In the genomic region with DNA sequence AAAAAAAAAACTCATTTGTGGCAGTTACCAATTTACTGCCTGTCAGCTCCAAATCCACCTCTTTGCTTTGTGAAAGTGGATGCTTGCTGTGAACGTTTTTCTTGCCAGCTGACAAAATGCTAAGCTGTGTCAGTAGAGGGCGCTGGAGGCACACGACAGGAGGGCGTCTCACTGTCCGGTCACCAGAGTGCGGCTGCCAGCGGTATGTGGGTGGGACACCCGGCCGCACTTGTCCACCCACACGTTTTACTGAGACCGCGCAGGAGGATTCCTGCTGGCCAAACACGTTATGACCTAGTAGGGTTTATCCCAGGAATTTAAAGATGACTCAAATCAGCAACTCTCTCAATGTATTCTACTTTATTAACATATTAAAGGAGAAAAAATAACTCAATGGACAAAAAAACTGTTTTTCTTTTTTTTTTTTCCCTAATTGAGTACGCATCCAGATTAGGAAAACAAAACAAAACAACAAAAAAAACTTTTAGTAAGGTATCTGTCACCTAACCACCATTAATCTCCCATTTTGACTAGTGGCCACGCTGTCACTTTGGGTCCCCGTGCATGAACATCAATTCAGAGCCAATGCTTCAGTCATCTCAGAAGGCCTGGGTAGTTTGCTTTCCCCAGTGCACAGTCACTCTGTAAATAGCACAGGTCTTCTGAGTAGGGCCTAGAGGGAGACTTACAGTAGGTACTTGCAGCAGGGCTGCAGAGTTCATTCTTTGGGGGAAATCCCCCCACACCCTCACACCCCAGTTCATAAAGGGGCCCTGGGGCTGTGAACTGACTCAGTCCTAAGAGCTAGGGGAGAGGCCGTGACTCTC, we compare ENCODE assay signal across 8 cellular contexts. TPM values are rescaled to one million over a fixed set of nuclear protein-coding genes. Genes with fewer than 3 reads are reported as not detected.
DNase-seq lines count a peak whose midpoint lies in the region; ATAC-seq, FAIRE-seq and TF ChIP-seq lines count a peak whose summit lies in the region.

No MANE protein-coding gene starts in this region.

- H3K4me3 ChIP-seq in bronchial epithelial cell (ENCODE audit: low read depth, low read length), result no peak overlapping the region
- no peak overlapping the region for H3K4me3 ChIP-seq in keratinocyte (ENCODE audit: control insufficient read depth in 2 of 3, extremely low read depth in 1 of 3, insufficient read depth in 2 of 3, low read depth in 1 of 3, low read length in 3 of 3)

- H3K9me1 ChIP-seq in keratinocyte (ENCODE audit: control insufficient read depth, extremely low read depth, insufficient read depth, low read length), result no peaks in the 10 kb centered on the region

- H3K9ac ChIP-seq in keratinocyte (ENCODE audit: control insufficient read depth, extremely low read depth, insufficient read depth, low read length), result no peak overlapping the region

- DNase-seq in AG20443 (ENCODE audit: low spot score) (peak; percentile 97), NCI-H2227 treated with DMSO at 0.1 percent for 48 hours (lab: John Stamatoyannopoulos, UW) (peak; percentile 76), bronchial epithelial cell (ENCODE audit: low read depth) (peak; percentile 88), keratinocyte (ENCODE audit: low read depth, low spot score) (peak; percentile 78)
- DNase-seq in activated CD4-positive, CD25-positive, alpha-beta regulatory T cell (lab: John Stamatoyannopoulos, UW), result peak; percentile 51 to 64 (median 54)
- peak; percentile 94 for DNase-seq in stimulated activated CD4-positive, alpha-beta T cell treated with anti-CD3 and anti-CD28 coated beads, Interleukin-1b, Interleukin-23, amount 100 ng/mL, for 48 hours

- dilution Hi-C loops in keratinocyte (cut with MboI; ENCODE audit: extremely low pct_ligation_motif_present, low sequenced_read_pairs), result no loop called here

- H3K4me1 ChIP-seq in keratinocyte (ENCODE audit: control insufficient read depth, extremely low read depth, insufficient read depth, low read length), result peaks cover 12% of the 10 kb centered on the region

- FAIRE-seq in bronchial epithelial cell (lab: Jason Lieb, UNC), result no peak
- FAIRE-seq in keratinocyte (lab: Jason Lieb, UNC), result no peak

- no peaks in the 10 kb centered on the region for H3K79me2 ChIP-seq in keratinocyte (ENCODE audit: control insufficient read depth, insufficient read depth, low read length)

- peak; percentile 94 for TF ChIP-seq CTCF in bronchial epithelial cell (IDR thresholded peaks at IDR 0.05; ENCODE audit: insufficient read depth, low read length, severe bottlenecking)
- peak; percentile 89 to 99 (median 92) for TF ChIP-seq CTCF in keratinocyte (optimal IDR thresholded peaks at IDR 0.05 in 1 of 3, IDR thresholded peaks at IDR 0.05 in 1 of 3, conservative IDR thresholded peaks at IDR 0.05 in 1 of 3; ENCODE audit: extremely low read depth in 1 of 3, insufficient read depth in 2 of 3, low read length in 3 of 3)

- no peaks in the 10 kb centered on the region for H3K9me3 ChIP-seq in keratinocyte (ENCODE audit: control insufficient read depth, low read depth, low read length)

- H3K27me3 ChIP-seq in bronchial epithelial cell (ENCODE audit: control insufficient read depth, insufficient read depth, low read length), result no peaks in the 10 kb centered on the region
- no peaks in the 10 kb centered on the region for H3K27me3 ChIP-seq in keratinocyte (ENCODE audit: control insufficient read depth, extremely low read depth, insufficient read depth, low read length)

- H2AFZ ChIP-seq in keratinocyte (ENCODE audit: control insufficient read depth, low read length), result no peak overlapping the region

- peak overlapping the region; percentile 7 for H3K27ac ChIP-seq in keratinocyte (ENCODE audit: control insufficient read depth, insufficient read depth, low read length)

- H3K4me2 ChIP-seq in keratinocyte (ENCODE audit: control insufficient read depth, extremely low read depth, insufficient read depth, low read depth, low read length), result peak overlapping the region; percentile 54

- H3K36me3 ChIP-seq in bronchial epithelial cell (ENCODE audit: control insufficient read depth, insufficient read depth, low read length) (no peaks in the 10 kb centered on the region), keratinocyte (ENCODE audit: control insufficient read depth in 2 of 2, extremely low read depth in 1 of 2, insufficient read depth in 2 of 2, low read length in 2 of 2) (no peaks in the 10 kb centered on the region)

- H4K20me1 ChIP-seq in keratinocyte (ENCODE audit: control insufficient read depth, extremely low read depth, insufficient read depth, low read length), result no peaks in the 10 kb centered on the region

- ATAC-seq in GM18873 (IDR thresholded peaks at IDR 0.05; ENCODE audit: low FRiP score, unreplicated experiment), result peak; percentile 79
- peak; percentile 61 for ATAC-seq in HG03108 (IDR thresholded peaks at IDR 0.05; ENCODE audit: unreplicated experiment)

RNA-seq across cellular contexts. Expression of gene RPL35A, which starts 43.8 kb away (rescaled TPM):
- 648 and 676 TPM in 2 replicates for total RNA-seq in bronchial epithelial cell
- 880 to 1,184 TPM (median 885 TPM) in 3 replicates for polyA plus RNA-seq in keratinocyte
- 705 TPM for polyA plus RNA-seq in keratinocyte (2011; ENCODE audit: low read depth)
- polyA plus RNA-seq in keratinocyte (2011; cell fraction: cytosol; rRNA removed), result 1,211 and 1,546 TPM in 2 replicates
- polyA plus RNA-seq in keratinocyte (2011; cell fraction: nucleus; rRNA removed), result 299 and 363 TPM in 2 replicates
- 1,739 and 2,356 TPM in 2 replicates for polyA plus RNA-seq in keratinocyte (2012; ENCODE audit: low replicate concordance)
- polyA minus RNA-seq in keratinocyte, result 17.2 to 245 TPM (median 157 TPM) in 3 replicates
- polyA minus RNA-seq in keratinocyte (2011; cell fraction: cytosol; rRNA and poly(A)+ RNA removed), result 206 TPM
- 40.3 and 58.0 TPM in 2 replicates for polyA minus RNA-seq in keratinocyte (2011; cell fraction: nucleus; rRNA and poly(A)+ RNA removed)

RNA-seq across cellular contexts. Expression of gene LMLN, which starts 53.8 kb away (rescaled TPM):
- 3.9 and 4.7 TPM in 2 replicates for total RNA-seq in bronchial epithelial cell
- polyA plus RNA-seq in keratinocyte, result 5.0 to 5.5 TPM (median 5.2 TPM) in 3 replicates
- 3.5 TPM for polyA plus RNA-seq in keratinocyte (2011; ENCODE audit: low read depth)
- polyA plus RNA-seq in keratinocyte (2011; cell fraction: cytosol; rRNA removed), result 1.8 and 2.7 TPM in 2 replicates
- 12.1 and 13.1 TPM in 2 replicates for polyA plus RNA-seq in keratinocyte (2011; cell fraction: nucleus; rRNA removed)
- polyA plus RNA-seq in keratinocyte (2012; ENCODE audit: low replicate concordance), result 2.1 and 3.7 TPM in 2 replicates
- polyA minus RNA-seq in keratinocyte, result 7.2 to 18.9 TPM (median 7.3 TPM) in 3 replicates
- 4.6 TPM for polyA minus RNA-seq in keratinocyte (2011; cell fraction: cytosol; rRNA and poly(A)+ RNA removed)
- polyA minus RNA-seq in keratinocyte (2011; cell fraction: nucleus; rRNA and poly(A)+ RNA removed), result 12.2 and 17.6 TPM in 2 replicates
